25 cellular contexts compared by ENCODE assay signal in the genomic region with DNA sequence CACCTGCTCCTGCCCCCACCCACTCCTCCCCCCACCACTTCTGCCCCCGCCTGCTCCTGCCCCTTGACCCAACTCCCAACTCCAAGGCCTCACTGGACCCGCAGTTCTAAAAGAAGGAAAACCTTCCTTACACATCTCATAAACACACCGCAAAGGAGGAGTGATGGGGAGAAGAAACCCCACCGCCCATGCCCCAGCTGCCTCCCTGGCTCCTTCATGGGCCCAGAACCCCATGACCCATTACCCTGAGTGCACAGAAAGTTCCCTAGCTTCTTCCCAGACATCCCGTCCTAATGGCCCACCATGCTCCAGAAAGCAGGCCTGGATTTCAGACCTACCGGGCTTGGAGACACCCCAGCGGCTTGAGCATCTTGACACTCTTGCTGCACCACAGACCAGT. TPM values are rescaled to one million over a fixed set of nuclear protein-coding genes. Genes with fewer than 3 reads are reported as not detected.
DNase-seq lines count a peak whose midpoint lies in the region; ATAC-seq and TF ChIP-seq lines count a peak whose summit lies in the region.
"Had no signal": no experiment of that assay in that cellular context is flagged by ENCODE, and none has a peak within 500 bp of the region (broad histone marks: within the 10 kb centered on the region; RNA-seq: fewer than 3 reads in every experiment).

No MANE protein-coding gene starts in this region.

- intact Hi-C loops in right cardiac atrium (cut with DNase I): loop anchor here in 2 of 4 donors (5.0 to 10.0 kb wide), 3 partner anchors 124 to 284 kb away; no protein-coding TSS in a partner anchor

- H3K9me3 Mint-ChIP-seq in osteocyte (ENCODE audit: unreplicated experiment): no peaks in the 10 kb centered on the region
- H3K9me3 Mint-ChIP-seq: CD4-positive, alpha-beta memory T cell; CD8-positive, alpha-beta memory T cell had no signal

- 96% methylated on average over 7 of the region's 7 CpGs for WGBS in right cardiac atrium

- no peak overlapping the region for H3K27ac ChIP-seq in right atrium auricular region
- no peak overlapping the region for H3K27ac ChIP-seq in right cardiac atrium (ENCODE audit: low read length)
- H3K27ac ChIP-seq: 22Rv1, A549, BLaER1, C4-2B had no signal

- no peak overlapping the region for H3K27ac Mint-ChIP-seq in osteocyte (ENCODE audit: unreplicated experiment)
- H3K27ac Mint-ChIP-seq: CD4-positive, alpha-beta memory T cell; CD4-positive, CD25-positive, alpha-beta regulatory T cell had no signal

- H3K27me3 ChIP-seq in right atrium auricular region (no peaks in the 10 kb centered on the region), right cardiac atrium (ENCODE audit: control insufficient read depth, insufficient read depth) (no peaks in the 10 kb centered on the region)
- H3K27me3 ChIP-seq: BE2C, BLaER1 had no signal

- no peaks in the 10 kb centered on the region for H3K4me1 Mint-ChIP-seq in osteocyte (ENCODE audit: unreplicated experiment)
- H3K4me1 Mint-ChIP-seq: CD4-positive, alpha-beta memory T cell; CD4-positive, CD25-positive, alpha-beta regulatory T cell had no signal

- TF ChIP-seq CTCF in right atrium auricular region (IDR thresholded peaks at IDR 0.05): no peak
- TF ChIP-seq CTCF in osteocyte (IDR thresholded peaks at IDR 0.05): no peak

- no peak overlapping the region for H3K4me3 Mint-ChIP-seq in osteocyte (ENCODE audit: unreplicated experiment)
- H3K4me3 Mint-ChIP-seq: CD4-positive, alpha-beta memory T cell; CD4-positive, CD25-positive, alpha-beta regulatory T cell; CD8-positive, alpha-beta memory T cell had no signal

- no peak overlapping the region for H3K4me3 ChIP-seq in right atrium auricular region
- H3K4me3 ChIP-seq in right cardiac atrium (ENCODE audit: low read length): no peak overlapping the region
- H3K4me3 ChIP-seq: A549, BLaER1, GM12878 had no signal

- H3K36me3 Mint-ChIP-seq in osteocyte (ENCODE audit: unreplicated experiment): no peaks in the 10 kb centered on the region
- H3K36me3 Mint-ChIP-seq: CD4-positive, alpha-beta memory T cell; CD4-positive, CD25-positive, alpha-beta regulatory T cell; CD8-positive, alpha-beta memory T cell had no signal

- no peaks in the 10 kb centered on the region for H3K36me3 ChIP-seq in right atrium auricular region
- H3K36me3 ChIP-seq: BE2C, BLaER1 had no signal

- DNase-seq in right atrium auricular region (ENCODE audit: low spot score) (peak; percentile 46), right cardiac atrium (no peak), osteocyte (ENCODE audit: extremely low spot score, unreplicated experiment) (peak; percentile 70), AG08396 (ENCODE audit: low spot score) (no peak)
- DNase-seq: BE2C; CD4-positive, alpha-beta memory T cell; CD4-positive, CD25-positive, alpha-beta regulatory T cell; CD8-positive, alpha-beta memory T cell; COR-L47; DMS 273 treated with DMSO at 0.1 percent for 48 hours; DMS153; DMS53; DMS79; DND-41; EL; GDM1 had no signal

- no peak for ATAC-seq in right cardiac atrium
- no peak for ATAC-seq in HG02623 (IDR thresholded peaks at IDR 0.05; ENCODE audit: unreplicated experiment)
- ATAC-seq: A549, GM12878 had no signal

- no peaks in the 10 kb centered on the region for H3K9me3 ChIP-seq in right atrium auricular region
- H3K9me3 ChIP-seq in right cardiac atrium (ENCODE audit: control insufficient read depth, low read length): no peaks in the 10 kb centered on the region
- H3K9me3 ChIP-seq: A549, BE2C had no signal

- H3K27me3 Mint-ChIP-seq in osteocyte (ENCODE audit: unreplicated experiment): peaks cover 7% of the 10 kb centered on the region

- H3K4me1 ChIP-seq in right atrium auricular region (no peaks in the 10 kb centered on the region), right cardiac atrium (ENCODE audit: control insufficient read depth, insufficient read depth, low read length) (no peaks in the 10 kb centered on the region)
- H3K4me1 ChIP-seq: A549, BE2C had no signal

RNA-seq across cellular contexts. Expression of gene CNDP2, which starts 17.8 kb away (rescaled TPM):
- total RNA-seq in right atrium auricular region (10 to 100 TPM; 31.2 to 62.6 TPM), right cardiac atrium (10 to 100 TPM; 52.1 to 60.7 (median 55.0) TPM), osteocyte (75.2 and 78.8 TPM in 2 replicates)
- 41.0 TPM for polyA plus RNA-seq in right cardiac atrium

RNA-seq across cellular contexts. Expression of gene DIPK1C, which starts 21.2 kb away (rescaled TPM):
- total RNA-seq in right atrium auricular region: 1 to 10 TPM in 1 of 2 donors, not detected in 1; 2.6 TPM
- 1 to 10 TPM in 2 of 4 donors, under 1 TPM in 1, not detected in 1; 0.83 to 2.5 (median 1.7) TPM for total RNA-seq in right cardiac atrium
- 5.7 TPM for polyA plus RNA-seq in right cardiac atrium
- total RNA-seq in osteocyte: not detected in 2 replicates
- total RNA-seq: A172; CD4-positive, alpha-beta memory T cell; CD4-positive, CD25-positive, alpha-beta regulatory T cell; CD8-positive, alpha-beta memory T cell; Daoy; G401; GM12878 had no signal
- polyA plus RNA-seq: A549; CD4-positive, alpha-beta memory T cell; CD4-positive, CD25-positive, alpha-beta regulatory T cell; CD8-positive, alpha-beta memory T cell; GM12878 had no signal

RNA-seq across cellular contexts. Expression of gene CNDP1, which starts 56.0 kb away (rescaled TPM):
- total RNA-seq in right atrium auricular region (not detected), right cardiac atrium (not detected), osteocyte (not detected in 2 replicates)
- 0.05 TPM for polyA plus RNA-seq in right cardiac atrium
- total RNA-seq: A172; CD4-positive, alpha-beta memory T cell; Daoy; G401; GM12878 had no signal
- polyA plus RNA-seq: CD4-positive, alpha-beta memory T cell; CD4-positive, CD25-positive, alpha-beta regulatory T cell; CD8-positive, alpha-beta memory T cell had no signal

Comparison
In these comparisons a context has a peak if more than half of its experiments do, and no peak if none do; other contexts are left out.
1. DNase-seq: peak in right atrium auricular region (single experiment) and osteocyte (single experiment); none in right cardiac atrium (0 of 3) and AG08396 (single experiment).